8 cellular contexts compared by ENCODE assay signal in the genomic region with DNA sequence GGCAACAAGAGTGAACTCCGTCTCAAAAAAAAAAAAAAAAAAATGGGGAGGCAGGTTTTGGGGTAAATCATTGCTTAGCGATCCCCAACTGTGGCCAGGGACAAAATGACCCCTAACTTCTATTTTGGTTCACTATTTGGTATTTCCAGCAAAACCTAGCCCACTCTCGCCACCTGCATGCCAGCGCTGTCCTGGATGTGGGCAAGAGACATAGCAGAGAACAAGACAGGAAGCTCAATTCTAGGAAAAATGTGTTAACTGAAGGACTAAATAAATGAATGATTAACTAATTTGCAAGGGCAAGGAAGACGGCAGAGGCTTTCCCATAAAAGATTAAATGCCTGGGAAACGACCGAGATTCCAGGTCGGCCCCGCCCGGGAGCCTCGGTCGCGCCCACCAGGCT. TPM values are rescaled to one million over a fixed set of nuclear protein-coding genes. Genes with fewer than 3 reads are reported as not detected.
DNase-seq lines count a peak whose midpoint lies in the region; FAIRE-seq and TF ChIP-seq lines count a peak whose summit lies in the region.

No MANE protein-coding gene starts in this region.

- H3K36me3 ChIP-seq in HUES48 (ENCODE audit: control insufficient read depth, insufficient read depth, low read length) (peaks cover 10% of the 10 kb centered on the region; the same call in 1 of the 2 replicates), bronchial epithelial cell (ENCODE audit: control insufficient read depth, insufficient read depth, low read length) (peaks cover 3% of the 10 kb centered on the region), mesenchymal stem cell (ENCODE audit: control insufficient read depth in 1 of 2, insufficient read depth in 2 of 2, low read depth in 1 of 2, low read length in 2 of 2) (peaks cover 21 to 24% of the 10 kb centered on the region in 2 experiments)

- H3K9ac ChIP-seq in HUES48 (ENCODE audit: low read depth, low read length) (no peak overlapping the region), mesenchymal stem cell (ENCODE audit: low read length) (peak overlapping the region; percentile 95)

- H3K27me3 ChIP-seq in HUES48 (ENCODE audit: control insufficient read depth, insufficient read depth, low read length) (no peaks in the 10 kb centered on the region), bronchial epithelial cell (ENCODE audit: control insufficient read depth, insufficient read depth, low read length) (no peaks in the 10 kb centered on the region), mesenchymal stem cell (ENCODE audit: control insufficient read depth in 1 of 2, insufficient read depth in 1 of 2, low read length in 2 of 2) (no peaks in the 10 kb centered on the region)

- H3K23ac ChIP-seq in mesenchymal stem cell (ENCODE audit: low read length in 2 of 2), result no peak overlapping the region

- peak overlapping the region; percentile 92 for H2BK5ac ChIP-seq in mesenchymal stem cell (ENCODE audit: low read depth, low read length, poor library complexity, severe bottlenecking)

- peak overlapping the region; percentile 94 for H3K27ac Mint-ChIP-seq in Calu3 (ENCODE audit: unreplicated experiment)

- no peaks in the 10 kb centered on the region for H3K4me1 Mint-ChIP-seq in Calu3 (ENCODE audit: low read depth, unreplicated experiment)

- DNase-seq in Calu3, result no peak
- DNase-seq in bronchial epithelial cell (ENCODE audit: low read depth), result no peak
- DNase-seq in mesenchymal stem cell, result no peak
- DNase-seq in T-helper 9 cell, result no peak
- no peak for DNase-seq in SW 1271 (lab: John Stamatoyannopoulos, UW)
- DNase-seq in NCI-H748 (lab: John Stamatoyannopoulos, UW; ENCODE audit: unreplicated experiment), result no peak
- DNase-seq in NCI-H146 treated with DMSO at 0.1 percent for 48 hours (lab: John Stamatoyannopoulos, UW; ENCODE audit: unreplicated experiment), result no peak

- peak overlapping the region; percentile 69 for H3K4me3 Mint-ChIP-seq in Calu3 (ENCODE audit: low read depth, unreplicated experiment)

- FAIRE-seq in bronchial epithelial cell (lab: Jason Lieb, UNC), result no peak

- no peak overlapping the region for H2BK15ac ChIP-seq in mesenchymal stem cell (ENCODE audit: low read depth, poor library complexity, severe bottlenecking)

- peak overlapping the region; percentile 96 for H4K8ac ChIP-seq in mesenchymal stem cell (ENCODE audit: low read length)

- BruUV-seq in Calu3 (replicated peaks; lab: Mats Ljungman, UMichigan), result TSS peak; percentile 75

- no peak overlapping the region for H2AK5ac ChIP-seq in mesenchymal stem cell (ENCODE audit: low read length, severe bottlenecking)

- peaks cover 3% of the 10 kb centered on the region for H3K79me1 ChIP-seq in mesenchymal stem cell (replicated peaks; ENCODE audit: low read length, poor library complexity, severe bottlenecking)

- 17% methylated on average over 13 of the region's 13 CpGs for WGBS in mesenchymal stem cell

- H3K18ac ChIP-seq in mesenchymal stem cell (ENCODE audit: low read depth in 1 of 2, low read length in 2 of 2), result peak overlapping the region; percentile 85 to 98

- peak overlapping the region; percentile 79 to 98 for H3K4ac ChIP-seq in mesenchymal stem cell (ENCODE audit: low read depth in 1 of 2, low read length in 2 of 2)

- H2AFZ ChIP-seq in mesenchymal stem cell (ENCODE audit: low read depth, low read length), result peak overlapping the region; percentile 95

- H3K4me2 ChIP-seq in mesenchymal stem cell (ENCODE audit: low read length, poor library complexity, severe bottlenecking), result peak overlapping the region; percentile 77

- H3K4me1 ChIP-seq in HUES48 (ENCODE audit: control insufficient read depth, insufficient read depth, low read length) (no peaks in the 10 kb centered on the region), mesenchymal stem cell (ENCODE audit: control insufficient read depth, insufficient read depth, low read depth, low read length) (peaks cover 2% of the 10 kb centered on the region)

- H3K4me3 ChIP-seq in HUES48 (ENCODE audit: low read depth, low read length) (peak overlapping the region; percentile 89), bronchial epithelial cell (ENCODE audit: low read depth, low read length) (peak overlapping the region; percentile 68), mesenchymal stem cell (ENCODE audit: insufficient read depth in 1 of 2, low read depth in 1 of 2, low read length in 2 of 2) (peak overlapping the region; percentile 80 to 88)

- peak overlapping the region in 1 of 2 experiments; percentile 85 for H2BK12ac ChIP-seq in mesenchymal stem cell (ENCODE audit: low read length in 2 of 2)

- H3K27ac ChIP-seq in HUES48 (ENCODE audit: low read depth, low read length), result peak overlapping the region; percentile 90
- peak overlapping the region; percentile 93 for H3K27ac ChIP-seq in mesenchymal stem cell (ENCODE audit: low read length, poor library complexity, severe bottlenecking)

- H3K36me3 Mint-ChIP-seq in Calu3 (ENCODE audit: insufficient read depth, unreplicated experiment), result peaks cover 43% of the 10 kb centered on the region

- no peaks in the 10 kb centered on the region for H3K27me3 Mint-ChIP-seq in Calu3 (ENCODE audit: unreplicated experiment)

- peak overlapping the region; percentile 77 for H2BK120ac ChIP-seq in mesenchymal stem cell (ENCODE audit: low read depth, low read length)

- intact Hi-C loops in Calu3 (cut with micrococcal nuclease; ENCODE audit: unreplicated experiment), result no loop called here

- H3K14ac ChIP-seq in mesenchymal stem cell (ENCODE audit: low read length in 2 of 2), result peak overlapping the region in 1 of 2 experiments; percentile 97

- H4K91ac ChIP-seq in mesenchymal stem cell (ENCODE audit: low read length), result peak overlapping the region; percentile 94

- H3K9me3 ChIP-seq in HUES48 (ENCODE audit: control insufficient read depth, insufficient read depth, low read length) (no peaks in the 10 kb centered on the region), mesenchymal stem cell (ENCODE audit: control insufficient read depth, low read length) (no peaks in the 10 kb centered on the region)

- no peak for TF ChIP-seq CTCF in Calu3 (IDR thresholded peaks at IDR 0.05; ENCODE audit: unreplicated experiment)
- TF ChIP-seq CTCF in bronchial epithelial cell (IDR thresholded peaks at IDR 0.05; ENCODE audit: insufficient read depth, low read length, severe bottlenecking), result no peak

- no peaks in the 10 kb centered on the region for H3K9me3 Mint-ChIP-seq in Calu3 (ENCODE audit: low read depth, unreplicated experiment)

- CTCF ChIA-PET in Calu3 (lab: Charles Lee), result interaction anchor here (0.6 to 1.4 kb wide), 6 partner anchors 14 to 181 kb away, joined by 3 to 6 read pairs (median 4); partner anchors contain the start of gene TCTA

RNA-seq across cellular contexts. Expression of gene NICN1, which starts 0.4 kb away (rescaled TPM):
- total RNA-seq in Calu3 (2022) (14.2 and 15.8 TPM in 2 replicates), bronchial epithelial cell (1.3 and 3.3 TPM in 2 replicates)
- 13.1 TPM for polyA plus RNA-seq in mesenchymal stem cell (2013, experiment 1 of 2)
- 13.2 TPM for polyA plus RNA-seq in mesenchymal stem cell (2013, experiment 2 of 2)

RNA-seq across cellular contexts. Expression of gene AMT, which starts 6.4 kb away (rescaled TPM):
- total RNA-seq in Calu3 (2022), result 8.5 and 9.7 TPM in 2 replicates
- 0.79 and 2.2 TPM in 2 replicates for total RNA-seq in bronchial epithelial cell
- 4.1 TPM for polyA plus RNA-seq in mesenchymal stem cell (2013, experiment 1 of 2)
- polyA plus RNA-seq in mesenchymal stem cell (2013, experiment 2 of 2), result 3.9 TPM

RNA-seq across cellular contexts. Expression of gene TCTA, which starts 16.5 kb away (rescaled TPM):
- 33.6 and 35.6 TPM in 2 replicates for total RNA-seq in Calu3 (2022)
- 4.5 and 9.1 TPM in 2 replicates for total RNA-seq in bronchial epithelial cell
- 12.8 TPM for polyA plus RNA-seq in mesenchymal stem cell (2013, experiment 1 of 2)
- 13.2 TPM for polyA plus RNA-seq in mesenchymal stem cell (2013, experiment 2 of 2)

RNA-seq across cellular contexts. Expression of gene RHOA, which starts 16.9 kb away (rescaled TPM):
- 313 and 352 TPM in 2 replicates for total RNA-seq in Calu3 (2022)
- total RNA-seq in bronchial epithelial cell, result 300 and 621 TPM in 2 replicates
- polyA plus RNA-seq in mesenchymal stem cell (2013, experiment 1 of 2), result 552 TPM
- polyA plus RNA-seq in mesenchymal stem cell (2013, experiment 2 of 2), result 568 TPM

RNA-seq across cellular contexts. Expression of gene DAG1, which starts 41.4 kb away (rescaled TPM):
- total RNA-seq in Calu3 (2022) (164 and 226 TPM in 2 replicates), bronchial epithelial cell (20.3 and 26.9 TPM in 2 replicates)
- polyA plus RNA-seq in mesenchymal stem cell (2013, experiment 1 of 2), result 80.5 TPM
- 79.1 TPM for polyA plus RNA-seq in mesenchymal stem cell (2013, experiment 2 of 2)
